In genomic region chr1:182704677-182705076, GRCh38 we compare ENCODE assay signal across 24 cellular contexts. TPM values are rescaled to one million over a fixed set of nuclear protein-coding genes. Genes with fewer than 3 reads are reported as not detected.
A peak's percentile ranks its signal among the peaks of the same experiment; 100 is the strongest.
DNase-seq lines count a peak whose midpoint lies in the region; ATAC-seq, FAIRE-seq and TF ChIP-seq lines count a peak whose summit lies in the region.
"Had no signal": no experiment of that assay in that cellular context is flagged by ENCODE, and none has a peak within 500 bp of the region (broad histone marks: within the 10 kb centered on the region; RNA-seq: fewer than 3 reads in every experiment).

No MANE protein-coding gene starts in this region.

- H3K18ac ChIP-seq in IMR-90 (ENCODE audit: low read depth, low read length) (no peak overlapping the region), H1 (ENCODE audit: extremely low read depth, low read length) (no peak overlapping the region), neuronal stem cell (ENCODE audit: low read length) (no peak overlapping the region)

- H2AK9ac ChIP-seq in IMR-90 (replicated peaks; ENCODE audit: low read depth, low read length, poor library complexity): peak overlapping the region; percentile 16

- TF ChIP-seq RAD21 in IMR-90 (IDR thresholded peaks at IDR 0.05; ENCODE audit: low read length): no peak
- TF ChIP-seq RAD21 in H1 (IDR thresholded peaks at IDR 0.05 in 1 of 2, conservative IDR thresholded peaks at IDR 0.05 in 1 of 2; ENCODE audit: low read depth in 2 of 2, low read length in 2 of 2): no peak

- H3K56ac ChIP-seq in IMR-90 (ENCODE audit: extremely low read depth, insufficient read depth, low read length) (no peak overlapping the region), H1 (replicated peaks; ENCODE audit: insufficient read length, low read depth, low read length) (no peak overlapping the region)

- H2AFZ ChIP-seq in IMR-90 (replicated peaks; ENCODE audit: low read length, poor library complexity): no peak overlapping the region
- no peak overlapping the region for H2AFZ ChIP-seq in H1 (ENCODE audit: low read length)
- H2AFZ ChIP-seq in neuronal stem cell (ENCODE audit: low read length): no peak overlapping the region

- intact Hi-C loops in IMR-90 (cut with micrococcal nuclease) (loop anchor here (1.0 kb wide), 1 partner anchor 18 kb away; no protein-coding TSS in a partner anchor), left cardiac atrium (cut with DNase I) (no loop called here)

- H3K4me3 ChIP-seq in HEK293 (ENCODE audit: low read depth, low read length) (no peak overlapping the region), IMR-90 (ENCODE audit: insufficient read depth, low read depth, low read length) (no peak overlapping the region), H1 (ENCODE audit: extremely low read depth in 1 of 4, insufficient read depth in 2 of 4, low read depth in 3 of 4, low read length in 4 of 4) (no peak overlapping the region), neuronal stem cell (ENCODE audit: low read length in 2 of 2) (no peak overlapping the region)

- H3K9me1 ChIP-seq in IMR-90 (ENCODE audit: insufficient read depth, low read length): no peaks in the 10 kb centered on the region

- H3K4ac ChIP-seq in IMR-90 (ENCODE audit: low read depth, low read length) (no peak overlapping the region), H1 (replicated peaks; ENCODE audit: insufficient read length, low read depth, low read length) (no peak overlapping the region), neuronal stem cell (ENCODE audit: low read length) (peak overlapping the region; percentile 26)

- H3K36me3 ChIP-seq in HEK293 (ENCODE audit: control insufficient read depth in 2 of 2, insufficient read depth in 1 of 2, low read length in 2 of 2): no peaks in the 10 kb centered on the region
- no peaks in the 10 kb centered on the region for H3K36me3 ChIP-seq in IMR-90 (ENCODE audit: control insufficient read depth, insufficient read depth, low read length)
- H3K36me3 ChIP-seq in H1 (ENCODE audit: control insufficient read depth in 2 of 4, insufficient read depth in 4 of 4, low read length in 3 of 4): no peaks in the 10 kb centered on the region
- no peaks in the 10 kb centered on the region for H3K36me3 ChIP-seq in neuronal stem cell (replicated peaks in 1 of 2; ENCODE audit: control insufficient read depth in 2 of 2, insufficient read depth in 2 of 2, low read length in 2 of 2)

- TF ChIP-seq CTCF in HEK293 (tag by site-specific recombination; IDR thresholded peaks at IDR 0.05): no peak
- TF ChIP-seq CTCF in IMR-90 (conservative IDR thresholded peaks at IDR 0.05; ENCODE audit: low read depth, low read length): no peak
- TF ChIP-seq CTCF in H1 (IDR thresholded peaks at IDR 0.05; ENCODE audit: control extremely low read depth in 1 of 3, insufficient read depth in 1 of 3, low read depth in 1 of 3, low read length in 3 of 3): no peak

- H3K4me1 ChIP-seq in HEK293 (ENCODE audit: control insufficient read depth, insufficient read depth, low read length) (peaks cover 8% of the 10 kb centered on the region), IMR-90 (ENCODE audit: control insufficient read depth, insufficient read depth, low read length) (no peaks in the 10 kb centered on the region), H1 (replicated peaks in 1 of 4; ENCODE audit: control insufficient read depth in 3 of 4, insufficient read depth in 4 of 4, low read length in 3 of 4) (peaks cover 2 to 19% (median 6%) of the 10 kb centered on the region in 4 experiments; a peak in 6 of 7 replicates), neuronal stem cell (ENCODE audit: control insufficient read depth in 2 of 2, insufficient read depth in 1 of 2, low read depth in 1 of 2, low read length in 2 of 2) (peaks cover 6 to 9% of the 10 kb centered on the region in 2 donors)

- H3K23ac ChIP-seq in IMR-90 (ENCODE audit: low read depth, low read length): no peak overlapping the region
- H3K23ac ChIP-seq in H1 (ENCODE audit: insufficient read length): no peak overlapping the region
- H3K23ac ChIP-seq in neuronal stem cell (ENCODE audit: low read depth, low read length, poor library complexity): no peak overlapping the region

- H2AK5ac ChIP-seq in IMR-90 (ENCODE audit: low read depth, low read length) (no peak overlapping the region), H1 (ENCODE audit: low read depth, low read length) (no peak overlapping the region), neuronal stem cell (ENCODE audit: low read depth, low read length) (no peak overlapping the region)

- POLR2A ChIA-PET in HEK293 (lab: Yijun Ruan, JAX) (no interaction called here), IMR-90 (lab: Charles Lee; ENCODE audit: unreplicated experiment) (no interaction called here), H1 (lab: Charles Lee; ENCODE audit: partially characterized antibody) (no interaction called here)

- H2BK5ac ChIP-seq in IMR-90 (ENCODE audit: low read depth, low read length, poor library complexity, severe bottlenecking) (no peak overlapping the region), H1 (ENCODE audit: low read depth, low read length) (no peak overlapping the region), neuronal stem cell (ENCODE audit: low read length) (no peak overlapping the region)

- ATAC-seq in IMR-90 (ENCODE audit: low read depth) (no peak), GM18858 (IDR thresholded peaks at IDR 0.05; ENCODE audit: unreplicated experiment) (no peak), GM19328 (IDR thresholded peaks at IDR 0.05; ENCODE audit: unreplicated experiment) (no peak), left cardiac atrium (no peak)
- ATAC-seq: CD8-positive, alpha-beta T cell had no signal

- H4K8ac ChIP-seq in IMR-90 (ENCODE audit: low read depth in 2 of 2, low read length in 2 of 2) (no peak overlapping the region), H1 (ENCODE audit: extremely low read depth, insufficient read depth, low read length) (no peak overlapping the region; the same call in none of the 2 replicates), neuronal stem cell (ENCODE audit: low read depth, low read length) (no peak overlapping the region)

- H2BK15ac ChIP-seq in IMR-90 (ENCODE audit: low read depth, low read length): no peak overlapping the region
- H2BK15ac ChIP-seq in H1 (ENCODE audit: low read length): no peak overlapping the region
- peak overlapping the region; percentile 51 for H2BK15ac ChIP-seq in neuronal stem cell (ENCODE audit: low read length)

- DNase-seq in IMR-90 (no peak), H1 (ENCODE audit: low read depth in 1 of 2, low spot score in 2 of 2) (no peak), neuronal stem cell (ENCODE audit: low spot score) (no peak), NCI-H1694 treated with DMSO at 0.1 percent for 48 hours (lab: John Stamatoyannopoulos, UW) (no peak), left cardiac atrium (no peak)
- DNase-seq: C1 segment of cervical spinal cord; Caco-2; CD4-positive, CD25-positive, alpha-beta regulatory T cell; CD8-positive, alpha-beta T cell; DMS 273 treated with DMSO at 0.1 percent for 48 hours; DMS53; DMS79 treated with DMSO at 0.1 percent for 48 hours; GF-D8; GOT3; H7; HCEC 1CT had no signal

- H2BK120ac ChIP-seq in IMR-90 (ENCODE audit: low read depth, low read length): no peak overlapping the region
- no peak overlapping the region for H2BK120ac ChIP-seq in H1 (replicated peaks; ENCODE audit: low read depth, low read length)
- H2BK120ac ChIP-seq in neuronal stem cell (ENCODE audit: low read depth, low read length): no peak overlapping the region

- no peaks in the 10 kb centered on the region for H4K20me1 ChIP-seq in IMR-90 (ENCODE audit: insufficient read depth, low read length)
- H4K20me1 ChIP-seq in H1 (replicated peaks in 1 of 2; ENCODE audit: control insufficient read depth in 1 of 2, insufficient read depth in 2 of 2, low read length in 2 of 2): no peaks in the 10 kb centered on the region

- no peak for TF ChIP-seq EP300 in H1 (IDR thresholded peaks at IDR 0.05; ENCODE audit: borderline replicate concordance in 1 of 2, low read depth in 2 of 2, low read length in 2 of 2)

- no peaks in the 10 kb centered on the region for H3K79me1 ChIP-seq in IMR-90 (ENCODE audit: low read depth in 1 of 2, low read length in 2 of 2)
- no peaks in the 10 kb centered on the region for H3K79me1 ChIP-seq in H1 (ENCODE audit: low read depth, low read length)
- H3K79me1 ChIP-seq in neuronal stem cell (ENCODE audit: low read depth, low read length): no peaks in the 10 kb centered on the region

- H3K9me3 ChIP-seq in HEK293 (ENCODE audit: control insufficient read depth, insufficient read depth, low read depth, low read length): no peaks in the 10 kb centered on the region
- H3K9me3 ChIP-seq in IMR-90 (ENCODE audit: control insufficient read depth, insufficient read depth, low read length): no peaks in the 10 kb centered on the region
- no peaks in the 10 kb centered on the region for H3K9me3 ChIP-seq in H1 (ENCODE audit: insufficient read depth in 2 of 2, low read depth in 1 of 2, low read length in 1 of 2)
- H3K9me3 ChIP-seq in neuronal stem cell (replicated peaks in 1 of 2; ENCODE audit: control insufficient read depth in 2 of 2, insufficient read depth in 1 of 2, low read depth in 1 of 2, low read length in 2 of 2): no peaks in the 10 kb centered on the region
- H3K9me3 ChIP-seq: Caco-2 had no signal

- no peak overlapping the region for H3K14ac ChIP-seq in IMR-90 (replicated peaks; ENCODE audit: low read depth, low read length)
- H3K14ac ChIP-seq in H1 (ENCODE audit: insufficient read length): no peak overlapping the region
- H3K14ac ChIP-seq in neuronal stem cell (ENCODE audit: low read length): no peak overlapping the region

- H2BK12ac ChIP-seq in H1 (ENCODE audit: low read depth, low read length) (0 out of 2 replicates have a peak overlapping the region, but pooled peaks have one; percentile 51), neuronal stem cell (ENCODE audit: low read length) (peak overlapping the region; percentile 7)

- H3K79me2 ChIP-seq in H1 (ENCODE audit: control insufficient read depth in 1 of 2, insufficient read depth in 2 of 2, low read length in 2 of 2): no peaks in the 10 kb centered on the region

- no CpG with 5 or more reads among the region's 2 CpGs for WGBS in IMR-90 (ENCODE audit: extremely low coverage in 2 of 2, insufficient read length in 1 of 2), 2 experiments
- 100% methylated on average over 2 of the region's 2 CpGs; no CpG with 5 or more reads in 1 of the 2 experiments for WGBS in H1 (ENCODE audit: extremely low coverage in 1 of 2, insufficient coverage in 1 of 2, insufficient read length in 1 of 2, insufficient replicate concordance in 2 of 2, low coverage in 1 of 2, low lambda C conversion rate in 2 of 2, missing lambda C conversion rate in 1 of 2), 2 experiments
- no CpG with 5 or more reads among the region's 2 CpGs for WGBS in neuronal stem cell (ENCODE audit: extremely low coverage in 2 of 2, insufficient read length in 2 of 2, insufficient replicate concordance in 1 of 2), 2 donors

- H2BK20ac ChIP-seq in IMR-90 (ENCODE audit: low read depth, low read length) (no peak overlapping the region), H1 (ENCODE audit: low read length) (no peak overlapping the region)

- TF ChIP-seq POLR2A in IMR-90 (IDR thresholded peaks at IDR 0.05; ENCODE audit: low read depth, low read length) (no peak), H1 (IDR thresholded peaks at IDR 0.05; ENCODE audit: control extremely low read depth in 1 of 2, low read depth in 2 of 2, low read length in 2 of 2) (no peak)

- H3K27me3 ChIP-seq in IMR-90 (ENCODE audit: control insufficient read depth, insufficient read depth, low read length) (peaks cover 7% of the 10 kb centered on the region), H1 (replicated peaks in 1 of 4; ENCODE audit: control insufficient read depth in 3 of 4, extremely low read depth in 1 of 4, insufficient read depth in 3 of 4, low read length in 3 of 4) (no peaks in the 10 kb centered on the region), neuronal stem cell (ENCODE audit: control insufficient read depth in 3 of 3, insufficient read depth in 3 of 3, low read depth in 1 of 3, low read length in 3 of 3) (peaks cover 0 to 10% (median 0%) of the 10 kb centered on the region in 3 experiments)

- no peak overlapping the region for H4K91ac ChIP-seq in IMR-90 (ENCODE audit: insufficient read depth, low read depth, low read length)
- no peak overlapping the region for H4K91ac ChIP-seq in H1 (replicated peaks; ENCODE audit: insufficient read length, low read length)
- no peak overlapping the region for H4K91ac ChIP-seq in neuronal stem cell (ENCODE audit: low read depth, low read length, poor library complexity)

- CTCF ChIA-PET in HEK293 (lab: Yijun Ruan, JAX) (no interaction called here), IMR-90 (lab: Yijun Ruan, JAX) (no interaction called here), H1 (lab: Charles Lee; ENCODE audit: partially characterized antibody) (interaction anchor here (1.2 to 1.5 kb wide), 2 partner anchors 17 to 102 kb away, joined by 5 to 6 read pairs; no protein-coding TSS in a partner anchor)

- H4K5ac ChIP-seq in IMR-90 (ENCODE audit: low read depth, low read length) (no peak overlapping the region), H1 (ENCODE audit: insufficient read length, low read depth, low read length) (peak overlapping the region; percentile 75)

- no peak for FAIRE-seq in H1 (lab: Jason Lieb, UNC)
- FAIRE-seq: D721Med had no signal

- BruUV-seq in IMR-90 (replicated peaks; lab: Mats Ljungman, UMichigan): no TSS peak

- H3K4me2 ChIP-seq in IMR-90 (ENCODE audit: low read depth, low read length) (no peak overlapping the region), H1 (ENCODE audit: insufficient read depth in 1 of 2, low read depth in 2 of 2, low read length in 2 of 2) (no peak overlapping the region), neuronal stem cell (ENCODE audit: insufficient read depth, low read length, poor library complexity, severe bottlenecking) (no peak overlapping the region)

- H3K9ac ChIP-seq in IMR-90 (ENCODE audit: low read depth, low read length): no peak overlapping the region
- H3K9ac ChIP-seq in H1 (replicated peaks in 1 of 4; ENCODE audit: extremely low read depth in 1 of 4, low read depth in 3 of 4, low read length in 3 of 4): no peak overlapping the region
- H3K9ac ChIP-seq in neuronal stem cell (ENCODE audit: low read depth, low read length, poor library complexity): no peak overlapping the region

- dilution Hi-C loops in IMR-90 (cut with HindIII; ENCODE audit: low sequenced_read_pairs, unreplicated experiment): no loop called here

- H3K23me2 ChIP-seq in H1 (ENCODE audit: low read depth, low read length): peaks cover 2% of the 10 kb centered on the region

- H3K27ac ChIP-seq in HEK293 (ENCODE audit: extremely low read depth, low read depth, low read length) (no peak overlapping the region), IMR-90 (ENCODE audit: insufficient read depth, low read length) (no peak overlapping the region), H1 (ENCODE audit: low read depth, low read length) (no peak overlapping the region), neuronal stem cell (replicated peaks; ENCODE audit: low read length) (no peak overlapping the region)

- in situ Hi-C loops in IMR-90 (cut with MboI; ENCODE audit: low sequenced_read_pairs): no loop called here

RNA-seq across cellular contexts. Expression of gene RGS8, which starts 20.3 kb away (rescaled TPM):
- total RNA-seq in IMR-90 (2012; rRNA removed): not detected in 2 replicates
- polyA plus RNA-seq in IMR-90 (2012; rRNA removed): not detected in 2 replicates
- polyA plus RNA-seq in IMR-90 (2012; cell fraction: cytosol; rRNA removed): not detected in 2 replicates
- polyA plus RNA-seq in IMR-90 (2012; cell fraction: nucleus; rRNA removed; ENCODE audit: low replicate concordance): not detected in 2 replicates
- total RNA-seq in H1 (2021; fragmentation: NEBNext Ultra II Directional; extraction: Animal tissue kit (Norgen Biotek cat#: 25700)): 0.13 and 0.29 TPM in 2 replicates
- polyA plus RNA-seq in H1 (2011; rRNA removed): 0.16 and 0.23 TPM in 2 replicates
- 0.18 TPM for polyA plus RNA-seq in H1 (2011; cell fraction: cytosol; rRNA removed)
- polyA plus RNA-seq in H1 (2011; cell fraction: nucleus; rRNA removed): 0.11 TPM
- polyA plus RNA-seq in H1 (2012, experiment 1 of 2): 0.10 to 0.42 TPM (median 0.17 TPM) in 4 replicates
- 0.04 TPM for polyA plus RNA-seq in H1 (2012, experiment 2 of 2)
- polyA plus RNA-seq in H1 (2013, experiment 1 of 2): 0.06 TPM
- polyA plus RNA-seq in H1 (2013, experiment 2 of 2): 0.04 TPM
- polyA minus RNA-seq in H1 (2011; rRNA and poly(A)+ RNA removed): 0.79 and 0.88 TPM in 2 replicates
- polyA minus RNA-seq in H1 (2011; cell fraction: cytosol; rRNA and poly(A)+ RNA removed): 0.37 TPM
- 0.60 TPM for polyA minus RNA-seq in H1 (2011; cell fraction: nucleus; rRNA and poly(A)+ RNA removed)
- polyA plus RNA-seq in neuronal stem cell (2013, experiment 1 of 2): 0.56 TPM
- polyA plus RNA-seq in neuronal stem cell (2013, experiment 2 of 2): 0.50 TPM
- total RNA-seq in left cardiac atrium: under 1 TPM; 0.05 to 0.18 TPM
- total RNA-seq: A673; Caco-2; CD4-positive, CD25-positive, alpha-beta regulatory T cell; CD8-positive, alpha-beta T cell; Daoy; G401 had no signal
- polyA plus RNA-seq: BJ; CD4-positive, CD25-positive, alpha-beta regulatory T cell had no signal
